In genomic region chr3:175127075-175127662, GRCh38 we compare ENCODE assay signal across 30 cellular contexts.
"Had no signal": no experiment of that assay in that cellular context is flagged by ENCODE, and none has a peak within 500 bp of the region (broad histone marks: within the 10 kb centered on the region; RNA-seq: fewer than 3 reads in every experiment).

No MANE protein-coding gene starts in this region.

- DNase-seq: activated CD4-positive, alpha-beta memory T cell treated with anti-CD3 and anti-CD28 coated beads, Interleukin-2, amount 10 ng/mL, durations not matched to agents 7 days and 5 days; activated CD4-positive, alpha-beta T cell treated with anti-CD3 and anti-CD28 coated beads for 1 hour; activated CD4-positive, alpha-beta T cell treated with anti-CD3 and anti-CD28 coated beads for 48 hours; activated CD4-positive, CD25-positive, alpha-beta regulatory T cell; activated CD8-positive, alpha-beta memory T cell treated with anti-CD3 and anti-CD28 coated beads for 24 hours; activated CD8-positive, alpha-beta memory T cell treated with anti-CD3 and anti-CD28 coated beads, Interleukin-2, amount 10 ng/mL, durations not matched to agents 7 days and 5 days; activated CD8-positive, alpha-beta memory T cell treated with anti-CD3 and anti-CD28 coated beads, Interleukin-2, amount 50 U/mL, for 48 hours; activated effector memory CD4-positive, alpha-beta T cell treated with Interleukin-2 at 50 U/mL for 16 hours; activated naive CD4-positive, alpha-beta T cell treated with anti-CD3 and anti-CD28 coated beads, Interleukin-2, amount 10 ng/mL, durations not matched to agents 7 days and 5 days; activated naive CD8-positive, alpha-beta T cell treated with anti-CD3 and anti-CD28 coated beads, Interleukin-2, amount 50 U/mL, for 24 hours; activated T-cell treated with anti-CD3 and anti-CD28 coated beads, Interleukin-2, amount 50 U/mL, for 48 hours; aorta; brain microvascular endothelial cell; central memory CD4-positive, alpha-beta T cell; MG63; NCI-H1048; NCI-H1105 treated with DMSO at 0.1 percent for 48 hours; NCI-H1694; NCI-H1930; NCI-H2081 treated with DMSO at 0.1 percent for 48 hours; NCI-H345; NCI-H524 treated with DMSO at 0.1 percent for 48 hours; NCI-H82; Peyer's patch; RPMI8226; SW 1271; T-helper 1 cell; T-helper 2 cell; T-helper 9 cell; WERI-Rb-1 had no signal

- H3K9me3 ChIP-seq: Peyer's patch had no signal

- ATAC-seq: activated CD8-positive, alpha-beta memory T cell treated with anti-CD3 and anti-CD28 coated beads, Interleukin-2, amount 10 ng/mL, durations not matched to agents 7 days and 5 days; activated naive CD8-positive, alpha-beta T cell treated with anti-CD3 and anti-CD28 coated beads, Interleukin-2, amount 50 U/mL, for 24 hours had no signal

- H3K36me3 ChIP-seq: brain microvascular endothelial cell, MG63, Peyer's patch, WERI-Rb-1 had no signal

- H3K4me3 ChIP-seq: MG63, Peyer's patch had no signal

- H3K27me3 ChIP-seq: brain microvascular endothelial cell, MG63, Peyer's patch had no signal

- H3K27ac ChIP-seq: brain microvascular endothelial cell, Peyer's patch, WERI-Rb-1 had no signal

- H3K4me1 ChIP-seq: Peyer's patch had no signal
